9 cellular contexts compared by ENCODE assay signal in the genomic region with DNA sequence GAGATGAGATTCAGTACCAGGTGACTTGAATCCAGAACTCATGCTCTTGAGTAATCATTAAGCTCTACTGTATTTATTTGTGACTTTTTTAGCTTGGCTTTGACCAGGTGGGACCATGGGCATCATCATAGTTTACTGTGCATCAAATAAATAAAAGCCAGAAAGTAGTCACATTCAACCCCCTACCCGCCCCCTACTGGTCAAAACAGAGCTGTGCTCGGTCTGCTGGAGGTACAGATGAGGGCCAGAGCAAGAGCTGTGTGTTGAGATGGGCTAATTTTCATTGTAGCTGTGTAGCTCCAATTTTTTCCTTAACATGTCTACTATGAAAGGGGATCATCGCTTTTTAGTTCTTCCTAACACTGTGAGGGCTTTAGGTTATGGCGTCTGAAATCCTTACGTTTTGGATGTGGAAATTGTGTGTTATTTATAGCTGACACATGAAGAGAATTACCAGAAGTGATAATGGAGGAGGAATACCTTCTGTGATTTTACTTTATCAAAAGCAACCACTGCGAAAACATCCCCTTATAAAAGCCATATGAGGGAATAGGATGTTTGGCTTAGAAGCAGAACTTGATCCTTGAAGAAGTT.
DNase-seq lines count a peak whose midpoint lies in the region; ATAC-seq, FAIRE-seq and TF ChIP-seq lines count a peak whose summit lies in the region.
"Had no signal": no experiment of that assay in that cellular context is flagged by ENCODE, and none has a peak within 500 bp of the region (broad histone marks: within the 10 kb centered on the region; RNA-seq: fewer than 3 reads in every experiment).

No MANE protein-coding gene starts in this region.

- ATAC-seq in HG02759 (IDR thresholded peaks at IDR 0.05; ENCODE audit: unreplicated experiment) (peak; percentile 77), HepG2 (peak; percentile 73), GM19452 (IDR thresholded peaks at IDR 0.05; ENCODE audit: unreplicated experiment) (no peak), HG03039 (IDR thresholded peaks at IDR 0.05; ENCODE audit: unreplicated experiment) (no peak), GM21576 (IDR thresholded peaks at IDR 0.05; ENCODE audit: unreplicated experiment) (no peak)

- H3K4me2 ChIP-seq in HepG2 (ENCODE audit: low read depth, low read length) = no peak overlapping the region

- TF ChIP-seq EP300 in HepG2 (IDR thresholded peaks at IDR 0.05; ENCODE audit: low read depth in 2 of 2, low read length in 2 of 2) = no peak
- no peak for TF ChIP-seq EP300 in HepG2 (CRISPR knock-in tag; IDR thresholded peaks at IDR 0.05; ENCODE audit: borderline replicate concordance)

- no peaks in the 10 kb centered on the region for H3K4me1 ChIP-seq in HepG2 (ENCODE audit: insufficient read depth, low read length)

- in situ Hi-C loops in HepG2 (cut with HindIII; ENCODE audit: extremely low pct_ligation_motif_present, low pct_unique_long_range_greater_than_20kb) = no loop called here

- no peaks in the 10 kb centered on the region for H3K27me3 ChIP-seq in HepG2 (ENCODE audit: control insufficient read depth in 1 of 2, insufficient read depth in 2 of 2, low read length in 2 of 2)
- H3K27me3 ChIP-seq: BLaER1 treated with 17β-estradiol and CSF1 and Interleukin-3, amounts not matched to agents 10 nM and 100 nM had no signal

- H3K27ac ChIP-seq in HepG2 (ENCODE audit: extremely low read length, insufficient read depth, low read length) = no peak overlapping the region
- H3K27ac ChIP-seq: BLaER1 treated with 17β-estradiol and CSF1 and Interleukin-3, amounts not matched to agents 10 nM and 100 nM had no signal

- no peak for TF ChIP-seq RAD21 in HepG2 (CRISPR knock-in tag; IDR thresholded peaks at IDR 0.05)

- no peaks in the 10 kb centered on the region; the same call in 1 of the 2 replicates for H4K20me1 ChIP-seq in HepG2 (ENCODE audit: insufficient read depth, low read length)

- H3K9me3 ChIP-seq in HepG2 (ENCODE audit: low read length) = no peaks in the 10 kb centered on the region

- no peak overlapping the region for H2AFZ ChIP-seq in HepG2 (ENCODE audit: low read length)

- H3K36me3 ChIP-seq in HepG2 (replicated peaks in 1 of 2; ENCODE audit: control insufficient read depth in 1 of 2, insufficient read depth in 2 of 2, low read length in 2 of 2) = no peaks in the 10 kb centered on the region

- no peak overlapping the region for H3K4me3 ChIP-seq in WI38 (ENCODE audit: low read depth, low read length)
- no peak overlapping the region for H3K4me3 ChIP-seq in HepG2 (replicated peaks in 1 of 3; ENCODE audit: insufficient read depth in 1 of 3, low read depth in 2 of 3, low read length in 3 of 3)
- H3K4me3 ChIP-seq: BLaER1 treated with 17β-estradiol and CSF1 and Interleukin-3, amounts not matched to agents 10 nM and 100 nM had no signal

- CTCF ChIA-PET in HepG2 (lab: Yijun Ruan, JAX; ENCODE audit: low intra/inter-chr PET ratio, low total read pairs) = no interaction called here

- DNase-seq in NCI-H146 (lab: John Stamatoyannopoulos, UW) = peak; percentile 8
- DNase-seq in NCI-H146 treated with DMSO at 0.1 percent for 48 hours (lab: John Stamatoyannopoulos, UW; ENCODE audit: unreplicated experiment) = no peak
- DNase-seq in HepG2 (ENCODE audit: low spot score) = peak; percentile 6

- no TSS peak for BruUV-seq in HepG2 (replicated peaks; lab: Mats Ljungman, UMichigan)

- WGBS in HepG2 (ENCODE audit: low lambda C conversion rate) = 79% methylated on average over 6 of the region's 6 CpGs

- H3K79me2 ChIP-seq in HepG2 (ENCODE audit: insufficient read depth, low read length) = no peaks in the 10 kb centered on the region

- POLR2A ChIA-PET in HepG2 (lab: Yijun Ruan, JAX) = no interaction called here

- intact Hi-C loops in HepG2 (cut with micrococcal nuclease; ENCODE audit: unreplicated experiment) = no loop called here

- TF ChIP-seq POLR2A in HepG2 (IDR thresholded peaks at IDR 0.05; ENCODE audit: insufficient read depth in 1 of 2, low read depth in 2 of 2, low read length in 2 of 2) = no peak

- no peak for FAIRE-seq in HepG2 (lab: Jason Lieb, UNC)

- TF ChIP-seq CTCF in WI38 (IDR thresholded peaks at IDR 0.05; ENCODE audit: low read depth, low read length) = peak; percentile 66
- peak; percentile 49 for TF ChIP-seq CTCF in HepG2 (CRISPR knock-in tag; IDR thresholded peaks at IDR 0.05)

- H3K9ac ChIP-seq in HepG2 (ENCODE audit: insufficient read depth, low read depth, low read length) = no peak overlapping the region
- H3K9ac ChIP-seq: BLaER1 treated with 17β-estradiol and CSF1 and Interleukin-3, amounts not matched to agents 10 nM and 100 nM had no signal

TF ChIP-seq in HepG2, 621 proteins besides CTCF, POLR2A, EP300 and RAD21:
- TF ChIP-seq STAG1 (CRISPR knock-in tag; IDR thresholded peaks at IDR 0.05) (peak; percentile 27), ZNF10 (CRISPR knock-in tag; IDR thresholded peaks at IDR 0.05; ENCODE audit: borderline replicate concordance, low read depth) (no peak)

Comparison
In these comparisons a context has a peak if more than half of its experiments do, and no peak if none do; other contexts are left out.
1. ATAC-seq: peak in HG02759 (single experiment) and HepG2 (single experiment); none in GM19452 (single experiment), HG03039 (single experiment) and GM21576 (single experiment).